Comparison of ENCODE assay signal across 25 cellular contexts in genomic region chr3:153320585-153321128, GRCh38.
DNase-seq lines count a peak whose midpoint lies in the region; ATAC-seq and TF ChIP-seq lines count a peak whose summit lies in the region.
"Had no signal": no experiment of that assay in that cellular context is flagged by ENCODE, and none has a peak within 500 bp of the region (broad histone marks: within the 10 kb centered on the region; RNA-seq: fewer than 3 reads in every experiment).

No MANE protein-coding gene starts in this region.

- POLR2A ChIA-PET in SK-N-SH (lab: Yijun Ruan, JAX) = no interaction called here

- no peak for DNase-seq in activated T-cell treated with anti-CD3 and anti-CD28 coated beads, Interleukin-2, amount 50 U/mL, for 72 hours
- DNase-seq in activated T-cell treated with anti-CD3 and anti-CD28 coated beads, Interleukin-2, amount 50 U/mL, for 48 hours = no peak
- DNase-seq in SK-N-SH (no peak), fibroblast of pulmonary artery (ENCODE audit: low read depth) (peak; percentile 16), Calu3 (no peak), H9 (no peak)
- DNase-seq in stimulated activated effector memory CD8-positive, alpha-beta T cell treated with anti-CD3 and anti-CD28 coated beads, Interleukin-12 subunit alpha, Interleukin-12 subunit beta, amount 100 ng/mL, for 72 hours (ENCODE audit: low spot score in 2 of 2) = no peak
- DNase-seq: activated CD4-positive, alpha-beta T cell treated with anti-CD3 and anti-CD28 coated beads for 4 hours; DMS 273 treated with DMSO at 0.1 percent for 48 hours; dorsolateral prefrontal cortex; GDM1; HFFc6; NCI-H1092 treated with DMSO at 0.1 percent for 48 hours; NCI-H526 treated with DMSO at 0.1 percent for 48 hours; PC-3; small intestine; stimulated activated CD4-positive, alpha-beta T cell treated with anti-CD3 and anti-CD28 coated beads, Interleukin-4, amount 100 ng/mL, for 4 hours; T1000 had no signal

- peak overlapping the region; percentile 53 to 75 for H3K4me3 Mint-ChIP-seq in activated T-cell treated with anti-CD3 and anti-CD28 coated beads, Interleukin-2, amount 50 U/mL, for 72 hours
- peak overlapping the region; percentile 28 for H3K4me3 Mint-ChIP-seq in stimulated activated effector memory CD8-positive, alpha-beta T cell treated with anti-CD3 and anti-CD28 coated beads, Interleukin-12 subunit alpha, Interleukin-12 subunit beta, amount 100 ng/mL, for 72 hours
- no peak overlapping the region for H3K4me3 Mint-ChIP-seq in Calu3 (ENCODE audit: low read depth, unreplicated experiment)
- H3K4me3 Mint-ChIP-seq in H9 = no peak overlapping the region
- H3K4me3 Mint-ChIP-seq: activated naive CD4-positive, alpha-beta T cell treated with anti-CD3 and anti-CD28 coated beads, Interleukin-2, amount 50 U/mL, for 24 hours had no signal

- H3T11ph ChIP-seq in H9 (ENCODE audit: low read length) = no peak overlapping the region

- BruUV-seq in Calu3 (replicated peaks; lab: Mats Ljungman, UMichigan) = no TSS peak

- H3K9ac ChIP-seq in SK-N-SH = no peak overlapping the region
- no peak overlapping the region for H3K9ac ChIP-seq in H9 (ENCODE audit: extremely low read depth, insufficient read length, low read length)

- no peak overlapping the region for H3K18ac ChIP-seq in H9 (ENCODE audit: insufficient read length, low read depth, low read length)

- TF ChIP-seq EP300 in SK-N-SH (IDR thresholded peaks at IDR 0.05; ENCODE audit: borderline replicate concordance in 1 of 2, low read depth in 1 of 2, low read length in 1 of 2) = no peak

- H4K8ac ChIP-seq in H9 (replicated peaks; ENCODE audit: insufficient read length, low read depth, low read length) = no peak overlapping the region

- no peak overlapping the region for H4K5ac ChIP-seq in H9 (ENCODE audit: insufficient read length, low read depth, low read length)

- intact Hi-C loops in Calu3 (cut with micrococcal nuclease; ENCODE audit: unreplicated experiment) = no loop called here

- no peak overlapping the region for H3K56ac ChIP-seq in H9 (ENCODE audit: insufficient read length, low read depth, low read length)

- peaks cover 13% of the 10 kb centered on the region for H3K4me1 Mint-ChIP-seq in activated T-cell treated with anti-CD3 and anti-CD28 coated beads, Interleukin-2, amount 50 U/mL, for 72 hours (ENCODE audit: low read depth)
- H3K4me1 Mint-ChIP-seq in stimulated activated effector memory CD8-positive, alpha-beta T cell treated with anti-CD3 and anti-CD28 coated beads, Interleukin-12 subunit alpha, Interleukin-12 subunit beta, amount 100 ng/mL, for 72 hours = peaks cover 17% of the 10 kb centered on the region
- no peaks in the 10 kb centered on the region for H3K4me1 Mint-ChIP-seq in Calu3 (ENCODE audit: low read depth, unreplicated experiment)
- no peaks in the 10 kb centered on the region for H3K4me1 Mint-ChIP-seq in H9

- no peaks in the 10 kb centered on the region for H3K79me1 ChIP-seq in H9 (ENCODE audit: insufficient read depth, low read depth, low read length, poor library complexity, severe bottlenecking)

- H2BK20ac ChIP-seq in H9 (ENCODE audit: low read depth, low read length, poor library complexity, severe bottlenecking) = no peak overlapping the region

- 34% methylated on average over 6 of the region's 6 CpGs for WGBS in SK-N-SH (ENCODE audit: low lambda C conversion rate)
- no CpG with 5 or more reads among the region's 6 CpGs for WGBS in H9 (ENCODE audit: extremely low coverage, insufficient read length, low lambda C conversion rate)

- no peak for ATAC-seq in activated T-cell treated with anti-CD3 and anti-CD28 coated beads, Interleukin-2, amount 50 U/mL, for 72 hours (replicated peaks in 1 of 2)
- ATAC-seq in stimulated activated effector memory CD8-positive, alpha-beta T cell treated with anti-CD3 and anti-CD28 coated beads, Interleukin-12 subunit alpha, Interleukin-12 subunit beta, amount 100 ng/mL, for 72 hours = no peak
- no peak for ATAC-seq in GM21390 (IDR thresholded peaks at IDR 0.05; ENCODE audit: unreplicated experiment)
- ATAC-seq: A549, PC-3 had no signal

- H2BK15ac ChIP-seq in H9 (ENCODE audit: low read depth, low read length) = no peak overlapping the region

- no peak overlapping the region for H3K4ac ChIP-seq in H9 (ENCODE audit: low read depth, low read length)

- H3K79me2 ChIP-seq in SK-N-SH (ENCODE audit: insufficient read depth) (no peaks in the 10 kb centered on the region), H9 (ENCODE audit: insufficient read depth, low read length) (no peaks in the 10 kb centered on the region)

- no peak overlapping the region for H4K91ac ChIP-seq in H9 (ENCODE audit: insufficient read length, low read depth, low read length)

- no peaks in the 10 kb centered on the region for H3K9me2 ChIP-seq in SK-N-SH

- CTCF ChIA-PET in SK-N-SH (lab: Yijun Ruan, JAX) = no interaction called here
- CTCF ChIA-PET in Calu3 (lab: Charles Lee) = no interaction called here

- H3K9me3 Mint-ChIP-seq in activated T-cell treated with anti-CD3 and anti-CD28 coated beads, Interleukin-2, amount 50 U/mL, for 72 hours = peaks cover 3 to 6% of the 10 kb centered on the region in 2 donors
- H3K9me3 Mint-ChIP-seq in stimulated activated effector memory CD8-positive, alpha-beta T cell treated with anti-CD3 and anti-CD28 coated beads, Interleukin-12 subunit alpha, Interleukin-12 subunit beta, amount 100 ng/mL, for 72 hours = no peaks in the 10 kb centered on the region
- H3K9me3 Mint-ChIP-seq in Calu3 (ENCODE audit: low read depth, unreplicated experiment) (no peaks in the 10 kb centered on the region), H9 (no peaks in the 10 kb centered on the region; a peak in 1 of 5 replicates)
- H3K9me3 Mint-ChIP-seq: activated naive CD4-positive, alpha-beta T cell treated with anti-CD3 and anti-CD28 coated beads, Interleukin-2, amount 50 U/mL, for 24 hours; HFFc6 had no signal

- H3K27ac ChIP-seq in SK-N-SH (ENCODE audit: low read depth in 2 of 2, low read length in 1 of 2) = no peak overlapping the region
- no peak overlapping the region for H3K27ac ChIP-seq in H9 (ENCODE audit: insufficient read length, low read depth, low read length)
- H3K27ac ChIP-seq: A549, C4-2B, dorsolateral prefrontal cortex, SK-N-MC had no signal

- H3K14ac ChIP-seq in H9 (ENCODE audit: insufficient read depth, low read length) = no peak overlapping the region

- H3K9me3 ChIP-seq in SK-N-SH (no peaks in the 10 kb centered on the region), H9 (ENCODE audit: control insufficient read depth, low read depth, low read length) (no peaks in the 10 kb centered on the region)
- H3K9me3 ChIP-seq: A549, thoracic aorta had no signal

- H3K4me2 ChIP-seq in SK-N-SH = peak overlapping the region; percentile 55
- H3K4me2 ChIP-seq in H9 (ENCODE audit: insufficient read depth, insufficient read length, low read length) = no peak overlapping the region

- H2BK12ac ChIP-seq in H9 (ENCODE audit: insufficient read length, low read depth, low read length) = no peak overlapping the region

- no peaks in the 10 kb centered on the region for H4K20me1 ChIP-seq in SK-N-SH (ENCODE audit: insufficient read depth)
- no peaks in the 10 kb centered on the region for H4K20me1 ChIP-seq in H9 (ENCODE audit: control insufficient read depth, insufficient read depth, insufficient read length)

- H3K23me2 ChIP-seq in H9 (ENCODE audit: insufficient read length, low read depth, low read length, poor library complexity, severe bottlenecking) = no peaks in the 10 kb centered on the region

- H2BK5ac ChIP-seq in H9 (ENCODE audit: insufficient read length, low read length) = no peak overlapping the region

- no peaks in the 10 kb centered on the region for H3K36me3 ChIP-seq in SK-N-SH (replicated peaks in 1 of 2; ENCODE audit: control insufficient read depth in 1 of 2, insufficient read depth in 2 of 2, low read length in 1 of 2)
- H3K36me3 ChIP-seq: thoracic aorta had no signal

- no peak overlapping the region for H3K23ac ChIP-seq in H9 (ENCODE audit: insufficient read length, low read depth, low read length)

- 0 out of 4 replicates have a peak overlapping the region, but pooled peaks of 1 of the 2 experiments have one; percentile 1 for H3K4me3 ChIP-seq in SK-N-SH (ENCODE audit: low read depth in 2 of 2, low read length in 1 of 2)
- H3K4me3 ChIP-seq in fibroblast of pulmonary artery (replicated peaks; ENCODE audit: low read depth, low read length) = no peak overlapping the region
- H3K4me3 ChIP-seq: A549, dorsolateral prefrontal cortex, lung, SK-N-MC had no signal

- H3K36me3 Mint-ChIP-seq in activated T-cell treated with anti-CD3 and anti-CD28 coated beads, Interleukin-2, amount 50 U/mL, for 72 hours (ENCODE audit: insufficient read depth in 2 of 2) = no peaks in the 10 kb centered on the region
- H3K36me3 Mint-ChIP-seq in stimulated activated effector memory CD8-positive, alpha-beta T cell treated with anti-CD3 and anti-CD28 coated beads, Interleukin-12 subunit alpha, Interleukin-12 subunit beta, amount 100 ng/mL, for 72 hours = peaks cover 4% of the 10 kb centered on the region
- H3K36me3 Mint-ChIP-seq in Calu3 (ENCODE audit: insufficient read depth, unreplicated experiment) (no peaks in the 10 kb centered on the region), H9 (ENCODE audit: insufficient read depth in 1 of 3, low read depth in 3 of 3) (no peaks in the 10 kb centered on the region; a peak in 1 of 7 replicates)
- H3K36me3 Mint-ChIP-seq: activated naive CD4-positive, alpha-beta T cell treated with anti-CD3 and anti-CD28 coated beads, Interleukin-2, amount 50 U/mL, for 24 hours had no signal

- H3K27me3 ChIP-seq in SK-N-SH (ENCODE audit: insufficient read depth) (no peaks in the 10 kb centered on the region), H9 (ENCODE audit: insufficient read depth, low read length) (no peaks in the 10 kb centered on the region)
- H3K27me3 ChIP-seq: dorsolateral prefrontal cortex had no signal

- TF ChIP-seq CTCF in SK-N-SH (IDR thresholded peaks at IDR 0.05) = no peak
- no peak for TF ChIP-seq CTCF in fibroblast of pulmonary artery (IDR thresholded peaks at IDR 0.05; ENCODE audit: low read length, missing control alignments)
- TF ChIP-seq CTCF in Calu3 (IDR thresholded peaks at IDR 0.05; ENCODE audit: unreplicated experiment) = no peak
- no peak for TF ChIP-seq CTCF in H9 (conservative IDR thresholded peaks at IDR 0.05)

- no peak overlapping the region for H2AK5ac ChIP-seq in H9 (ENCODE audit: insufficient read length, low read length)

- H2AFZ ChIP-seq in SK-N-SH (ENCODE audit: low read depth) (no peak overlapping the region; the same call in 1 of the 2 replicates), H9 (ENCODE audit: low read length) (no peak overlapping the region)

- no peaks in the 10 kb centered on the region for H3K27me3 Mint-ChIP-seq in activated T-cell treated with anti-CD3 and anti-CD28 coated beads, Interleukin-2, amount 50 U/mL, for 72 hours (ENCODE audit: low read depth)
- H3K27me3 Mint-ChIP-seq in Calu3 (ENCODE audit: unreplicated experiment) = no peaks in the 10 kb centered on the region
- H3K27me3 Mint-ChIP-seq in H9 (ENCODE audit: low read depth) = no peaks in the 10 kb centered on the region; the same call in 1 of the 2 replicates
- H3K27me3 Mint-ChIP-seq: activated naive CD4-positive, alpha-beta T cell treated with anti-CD3 and anti-CD28 coated beads, Interleukin-2, amount 50 U/mL, for 24 hours had no signal

- H2BK120ac ChIP-seq in H9 (ENCODE audit: low read depth, low read length, poor library complexity, severe bottlenecking) = no peak overlapping the region

- peak overlapping the region; percentile 34 for H3K27ac Mint-ChIP-seq in activated T-cell treated with anti-CD3 and anti-CD28 coated beads, Interleukin-2, amount 50 U/mL, for 72 hours
- H3K27ac Mint-ChIP-seq in stimulated activated effector memory CD8-positive, alpha-beta T cell treated with anti-CD3 and anti-CD28 coated beads, Interleukin-12 subunit alpha, Interleukin-12 subunit beta, amount 100 ng/mL, for 72 hours = peak overlapping the region; percentile 54
- H3K27ac Mint-ChIP-seq in Calu3 (ENCODE audit: unreplicated experiment) (no peak overlapping the region), H9 (no peak overlapping the region)
- H3K27ac Mint-ChIP-seq: HFFc6 had no signal

- no peak for TF ChIP-seq RAD21 in SK-N-SH (IDR thresholded peaks at IDR 0.05; ENCODE audit: low read length)

- H3K4me1 ChIP-seq in SK-N-SH (ENCODE audit: control insufficient read depth in 1 of 2, insufficient read depth in 2 of 2, low read depth in 1 of 2, low read length in 1 of 2) (peaks cover 0 to 5% of the 10 kb centered on the region in 2 experiments; a peak in 1 of 4 replicates), H9 (ENCODE audit: insufficient read depth, low read length) (no peaks in the 10 kb centered on the region)
- H3K4me1 ChIP-seq: A549 had no signal

- H3F3A ChIP-seq in SK-N-SH (replicated peaks; ENCODE audit: insufficient read depth) = peaks cover 11% of the 10 kb centered on the region

Comparison
In these comparisons a context has a peak if more than half of its experiments do, and no peak if none do; other contexts are left out.
1. H3K27ac Mint-ChIP-seq: peak in activated T-cell treated with anti-CD3 and anti-CD28 coated beads, Interleukin-2, amount 50 U/mL, for 72 hours (single experiment) and stimulated activated effector memory CD8-positive, alpha-beta T cell treated with anti-CD3 and anti-CD28 coated beads, Interleukin-12 subunit alpha, Interleukin-12 subunit beta, amount 100 ng/mL, for 72 hours (single experiment); none in Calu3 (single experiment) and H9 (0 of 3).
2. H3K4me3 Mint-ChIP-seq: peak in activated T-cell treated with anti-CD3 and anti-CD28 coated beads, Interleukin-2, amount 50 U/mL, for 72 hours (2 of 2) and stimulated activated effector memory CD8-positive, alpha-beta T cell treated with anti-CD3 and anti-CD28 coated beads, Interleukin-12 subunit alpha, Interleukin-12 subunit beta, amount 100 ng/mL, for 72 hours (single experiment); none in Calu3 (single experiment) and H9 (0 of 2).